In the genomic region with DNA sequence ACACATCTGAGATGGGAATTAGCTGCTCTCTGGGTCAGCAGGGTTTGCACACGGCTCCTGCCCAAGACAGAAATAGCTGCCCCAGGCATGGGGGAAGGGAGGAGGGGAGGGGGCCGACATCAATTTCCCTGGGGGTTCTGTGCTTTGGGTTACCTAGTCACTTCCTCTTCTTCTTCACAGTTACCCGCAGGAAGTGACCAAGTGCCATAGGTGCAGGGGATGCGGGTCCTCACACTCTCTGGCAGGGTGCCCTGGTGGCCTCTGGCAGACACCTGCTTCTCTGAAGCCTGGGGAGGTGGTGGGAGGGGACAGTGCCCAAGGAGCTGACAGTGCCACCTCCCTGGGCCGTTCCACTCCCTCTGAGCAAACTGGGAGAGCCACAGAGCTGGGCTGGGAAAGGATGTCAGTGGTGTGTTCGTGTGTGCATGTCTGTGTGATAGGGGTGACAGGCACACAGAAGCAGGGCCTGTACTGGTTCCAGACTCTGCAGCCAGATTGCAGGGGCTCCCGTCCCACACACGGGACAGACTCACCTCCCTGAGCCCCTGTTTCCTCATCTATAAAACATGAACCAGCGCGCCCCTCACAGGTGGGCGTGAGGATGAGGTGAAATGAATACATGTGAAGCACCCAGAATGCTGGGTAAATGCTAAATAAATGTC, we compare ENCODE assay signal across 10 cellular contexts.
DNase-seq lines count a peak whose midpoint lies in the region; ATAC-seq and TF ChIP-seq lines count a peak whose summit lies in the region.
"Had no signal": no experiment of that assay in that cellular context is flagged by ENCODE, and none has a peak within 500 bp of the region (broad histone marks: within the 10 kb centered on the region; RNA-seq: fewer than 3 reads in every experiment).

No MANE protein-coding gene starts in this region.

- no peak for TF ChIP-seq CTCF in brain microvascular endothelial cell (IDR thresholded peaks at IDR 0.05; ENCODE audit: low read depth, low read length, missing control alignments)

- DNase-seq in activated CD4-positive, alpha-beta T cell treated with anti-CD3 and anti-CD28 coated beads for 48 hours = peak; percentile 47
- DNase-seq in activated CD4-positive, alpha-beta T cell treated with anti-CD3 and anti-CD28 coated beads, Interleukin-2, amount 50 U/mL, for 4 hours = no peak
- DNase-seq in activated T-helper 1 cell treated with Interleukin-2 at 50 U/mL for 16 hours (ENCODE audit: low read depth) = peak; percentile 16
- peak; percentile 43 for DNase-seq in stimulated activated CD8-positive, alpha-beta memory T cell treated with anti-CD3 and anti-CD28 coated beads, Interleukin-4, amount 100 ng/mL, for 48 hours
- DNase-seq in NCI-H524 treated with DMSO at 0.1 percent for 48 hours (lab: John Stamatoyannopoulos, UW) = no peak
- no peak for DNase-seq in brain microvascular endothelial cell
- DNase-seq in NCI-H1092 (lab: John Stamatoyannopoulos, UW) = no peak
- DNase-seq: Caco-2, hypothalamus had no signal

- ATAC-seq in HG03354 (IDR thresholded peaks at IDR 0.05; ENCODE audit: poor library complexity, severe bottlenecking, unreplicated experiment) = peak; percentile 67

- H3K36me3 ChIP-seq in brain microvascular endothelial cell (replicated peaks) = no peaks in the 10 kb centered on the region

- peaks cover 5% of the 10 kb centered on the region for H3K27me3 ChIP-seq in brain microvascular endothelial cell (replicated peaks)

- in situ Hi-C loops in brain microvascular endothelial cell (cut with HindIII; ENCODE audit: low pct_ligation_motif_present, low sequenced_read_pairs) = no loop called here

- no peak overlapping the region for H3K27ac ChIP-seq in brain microvascular endothelial cell

- H3K4me3 ChIP-seq in brain microvascular endothelial cell (ENCODE audit: low read depth, low read length) = no peak overlapping the region

Comparison
In these comparisons a context has a peak if more than half of its experiments do, and no peak if none do; other contexts are left out.
1. DNase-seq: peak in activated CD4-positive, alpha-beta T cell treated with anti-CD3 and anti-CD28 coated beads for 48 hours (single experiment), activated T-helper 1 cell treated with Interleukin-2 at 50 U/mL for 16 hours (single experiment) and stimulated activated CD8-positive, alpha-beta memory T cell treated with anti-CD3 and anti-CD28 coated beads, Interleukin-4, amount 100 ng/mL, for 48 hours (single experiment); none in activated CD4-positive, alpha-beta T cell treated with anti-CD3 and anti-CD28 coated beads, Interleukin-2, amount 50 U/mL, for 4 hours (0 of 2), NCI-H524 treated with DMSO at 0.1 percent for 48 hours (single experiment), brain microvascular endothelial cell (single experiment) and NCI-H1092 (single experiment).